24 cellular contexts compared by ENCODE assay signal in genomic region chr7:81652225-81652624, GRCh38.
DNase-seq lines count a peak whose midpoint lies in the region; ATAC-seq, FAIRE-seq and TF ChIP-seq lines count a peak whose summit lies in the region.
"Had no signal": no experiment of that assay in that cellular context is flagged by ENCODE, and none has a peak within 500 bp of the region (broad histone marks: within the 10 kb centered on the region; RNA-seq: fewer than 3 reads in every experiment).

No MANE protein-coding gene starts in this region.

- H3K4me3 ChIP-seq in SK-N-SH (ENCODE audit: low read depth in 2 of 2, low read length in 1 of 2): no peak overlapping the region
- H3K4me3 ChIP-seq: A549; BLaER1 treated with 17β-estradiol and CSF1 and Interleukin-3, amounts not matched to agents 10 nM and 100 nM; GM12878 had no signal

- H3K36me3 ChIP-seq in SK-N-SH (replicated peaks in 1 of 2; ENCODE audit: control insufficient read depth in 1 of 2, insufficient read depth in 2 of 2, low read length in 1 of 2): peaks cover 0 to 5% of the 10 kb centered on the region in 2 experiments
- H3K36me3 ChIP-seq: BLaER1 treated with 17β-estradiol and CSF1 and Interleukin-3, amounts not matched to agents 10 nM and 100 nM had no signal

- CTCF ChIA-PET in SK-N-SH (lab: Yijun Ruan, JAX): no interaction called here

- peak overlapping the region; percentile 52 for H3K27ac Mint-ChIP-seq in osteocyte (ENCODE audit: unreplicated experiment)
- H3K27ac Mint-ChIP-seq in activated T-helper 2 cell treated with anti-CD3 and anti-CD28 coated beads, Interferon-gamma antibody, Interleukin-2, Interleukin-4, amounts not matched to agents 10 μg/mL and 5 μg/mL and 100 μg/mL, durations not matched to agents 14 hours and 24 hours and 36 hours: no peak overlapping the region
- H3K27ac Mint-ChIP-seq: B cell; CD4-positive, alpha-beta T cell; CD8-positive, alpha-beta T cell had no signal

- no peaks in the 10 kb centered on the region for H3F3A ChIP-seq in SK-N-SH (replicated peaks; ENCODE audit: insufficient read depth)

- H3K9ac ChIP-seq in SK-N-SH: no peak overlapping the region
- H3K9ac ChIP-seq: BLaER1 treated with 17β-estradiol and CSF1 and Interleukin-3, amounts not matched to agents 10 nM and 100 nM had no signal

- POLR2A ChIA-PET in SK-N-SH (lab: Yijun Ruan, JAX): no interaction called here

- intact Hi-C loops in activated T-helper 2 cell treated with anti-CD3 and anti-CD28 coated beads, Interferon-gamma antibody, Interleukin-2, Interleukin-4, amounts not matched to agents 10 μg/mL and 5 μg/mL and 100 μg/mL, durations not matched to agents 14 hours and 24 hours and 36 hours (cut with micrococcal nuclease): no loop called here

- H3K4me1 ChIP-seq in SK-N-SH (ENCODE audit: control insufficient read depth in 1 of 2, insufficient read depth in 2 of 2, low read depth in 1 of 2, low read length in 1 of 2): no peaks in the 10 kb centered on the region
- H3K4me1 ChIP-seq: A549; BLaER1 treated with 17β-estradiol and CSF1 and Interleukin-3, amounts not matched to agents 10 nM and 100 nM; Caco-2 had no signal

- FAIRE-seq in TTC549 (lab: Jason Lieb, UNC) (peak; percentile 66), endometrium (lab: Jason Lieb, UNC) (peak; percentile 65)
- FAIRE-seq: D721Med, GM12878, GM12892, GM18507 had no signal

- no peaks in the 10 kb centered on the region for H4K20me1 ChIP-seq in SK-N-SH (ENCODE audit: insufficient read depth)
- H4K20me1 ChIP-seq: BLaER1 treated with 17β-estradiol and CSF1 and Interleukin-3, amounts not matched to agents 10 nM and 100 nM had no signal

- no peak overlapping the region for H2AFZ ChIP-seq in SK-N-SH (ENCODE audit: low read depth)

- no peak for ATAC-seq in SK-N-SH treated with all-trans-retinoic acid at 6 μM for 48 hours
- no peak for ATAC-seq in esophagus mucosa
- no peak for ATAC-seq in HG02970 (IDR thresholded peaks at IDR 0.05; ENCODE audit: low FRiP score, unreplicated experiment)
- ATAC-seq: A549; CD8-positive, alpha-beta T cell; GM12878 had no signal

- no peaks in the 10 kb centered on the region for H3K27me3 ChIP-seq in SK-N-SH (ENCODE audit: insufficient read depth)
- H3K27me3 ChIP-seq: BLaER1 treated with 17β-estradiol and CSF1 and Interleukin-3, amounts not matched to agents 10 nM and 100 nM had no signal

- no peak for TF ChIP-seq RAD21 in SK-N-SH (IDR thresholded peaks at IDR 0.05; ENCODE audit: low read length)

- peaks cover 25% of the 10 kb centered on the region for H3K9me3 ChIP-seq in SK-N-SH
- H3K9me3 ChIP-seq: Caco-2 had no signal

- 96% methylated on average over 1 of the region's 1 CpG for WGBS in SK-N-SH (ENCODE audit: low lambda C conversion rate)

- H3K27me3 Mint-ChIP-seq in osteocyte (ENCODE audit: unreplicated experiment): no peaks in the 10 kb centered on the region
- no peaks in the 10 kb centered on the region for H3K27me3 Mint-ChIP-seq in activated T-helper 2 cell treated with anti-CD3 and anti-CD28 coated beads, Interferon-gamma antibody, Interleukin-2, Interleukin-4, amounts not matched to agents 10 μg/mL and 5 μg/mL and 100 μg/mL, durations not matched to agents 14 hours and 24 hours and 36 hours (ENCODE audit: low read depth)
- H3K27me3 Mint-ChIP-seq: B cell; CD4-positive, alpha-beta T cell had no signal

- TF ChIP-seq EP300 in SK-N-SH (IDR thresholded peaks at IDR 0.05; ENCODE audit: borderline replicate concordance in 1 of 2, low read depth in 1 of 2, low read length in 1 of 2): no peak

- H3K9me2 ChIP-seq in SK-N-SH: no peaks in the 10 kb centered on the region; the same call in 1 of the 2 replicates

- no peak overlapping the region for H3K4me2 ChIP-seq in SK-N-SH
- H3K4me2 ChIP-seq: A549; BLaER1 treated with 17β-estradiol and CSF1 and Interleukin-3, amounts not matched to agents 10 nM and 100 nM had no signal

- DNase-seq in SK-N-SH (no peak), osteocyte (ENCODE audit: extremely low spot score, unreplicated experiment) (no peak)
- DNase-seq in activated T-helper 2 cell treated with anti-CD3 and anti-CD28 coated beads, Interferon-gamma antibody, Interleukin-2, Interleukin-4, amounts not matched to agents 10 μg/mL and 5 μg/mL and 100 μg/mL, durations not matched to agents 14 hours and 24 hours and 36 hours (ENCODE audit: low spot score): no peak
- DNase-seq: AML-193; Caco-2; Calu3; CD4-positive, alpha-beta T cell; CD8-positive, alpha-beta T cell; DMS79 treated with DMSO at 0.1 percent for 48 hours; GDM1 had no signal

- H3K27ac ChIP-seq in SK-N-SH (ENCODE audit: low read depth in 2 of 2, low read length in 1 of 2): no peak overlapping the region
- H3K27ac ChIP-seq: 22Rv1; A549; BLaER1 treated with 17β-estradiol and CSF1 and Interleukin-3, amounts not matched to agents 10 nM and 100 nM; C4-2B had no signal

- peaks cover 25% of the 10 kb centered on the region for H3K9me3 Mint-ChIP-seq in osteocyte (ENCODE audit: unreplicated experiment)
- H3K9me3 Mint-ChIP-seq in activated T-helper 2 cell treated with anti-CD3 and anti-CD28 coated beads, Interferon-gamma antibody, Interleukin-2, Interleukin-4, amounts not matched to agents 10 μg/mL and 5 μg/mL and 100 μg/mL, durations not matched to agents 14 hours and 24 hours and 36 hours: peaks cover 32% of the 10 kb centered on the region

- TF ChIP-seq CTCF in SK-N-SH (IDR thresholded peaks at IDR 0.05) (no peak), osteocyte (IDR thresholded peaks at IDR 0.05) (no peak)

- no peaks in the 10 kb centered on the region for H3K79me2 ChIP-seq in SK-N-SH (ENCODE audit: insufficient read depth)

- peaks cover 27% of the 10 kb centered on the region for H3K36me3 Mint-ChIP-seq in osteocyte (ENCODE audit: unreplicated experiment)
- H3K36me3 Mint-ChIP-seq in activated T-helper 2 cell treated with anti-CD3 and anti-CD28 coated beads, Interferon-gamma antibody, Interleukin-2, Interleukin-4, amounts not matched to agents 10 μg/mL and 5 μg/mL and 100 μg/mL, durations not matched to agents 14 hours and 24 hours and 36 hours (ENCODE audit: low read depth): no peaks in the 10 kb centered on the region
- H3K36me3 Mint-ChIP-seq: CD8-positive, alpha-beta T cell had no signal

- H3K4me3 Mint-ChIP-seq in osteocyte (ENCODE audit: unreplicated experiment): no peak overlapping the region
- no peak overlapping the region for H3K4me3 Mint-ChIP-seq in activated T-helper 2 cell treated with anti-CD3 and anti-CD28 coated beads, Interferon-gamma antibody, Interleukin-2, Interleukin-4, amounts not matched to agents 10 μg/mL and 5 μg/mL and 100 μg/mL, durations not matched to agents 14 hours and 24 hours and 36 hours (ENCODE audit: low read depth)
- H3K4me3 Mint-ChIP-seq: B cell; CD4-positive, alpha-beta T cell; CD8-positive, alpha-beta T cell had no signal

- peaks cover 44% of the 10 kb centered on the region for H3K4me1 Mint-ChIP-seq in osteocyte (ENCODE audit: unreplicated experiment)
- no peaks in the 10 kb centered on the region for H3K4me1 Mint-ChIP-seq in activated T-helper 2 cell treated with anti-CD3 and anti-CD28 coated beads, Interferon-gamma antibody, Interleukin-2, Interleukin-4, amounts not matched to agents 10 μg/mL and 5 μg/mL and 100 μg/mL, durations not matched to agents 14 hours and 24 hours and 36 hours (ENCODE audit: low read depth)
- H3K4me1 Mint-ChIP-seq: B cell had no signal

TF ChIP-seq in SK-N-SH treated with all-trans-retinoic acid at 6 μM for 48 hours, 23 proteins besides CTCF, POLR2A, EP300 and RAD21:
- peak; percentile 100 for TF ChIP-seq ZFP30 (CRISPR knock-in tag; IDR thresholded peaks at IDR 0.05)
- TF ChIP-seq TOX (CRISPR knock-in tag; IDR thresholded peaks at IDR 0.05; ENCODE audit: borderline replicate concordance): no peak

TF ChIP-seq in SK-N-SH, 30 proteins besides CTCF, POLR2A, EP300 and RAD21:
- no peak for TF ChIP-seq PBX3 (IDR thresholded peaks at IDR 0.05)
- TF ChIP-seq ZBTB33 (IDR thresholded peaks at IDR 0.05; ENCODE audit: borderline replicate concordance, low read depth): no peak
- TF ChIP-seq NFIC (IDR thresholded peaks at IDR 0.05; ENCODE audit: borderline replicate concordance): no peak
- no peak for TF ChIP-seq CHD2 (IDR thresholded peaks at IDR 0.05; ENCODE audit: low read length, partially characterized antibody)
